Comparison of ENCODE assay signal across 14 cellular contexts in the genomic region with DNA sequence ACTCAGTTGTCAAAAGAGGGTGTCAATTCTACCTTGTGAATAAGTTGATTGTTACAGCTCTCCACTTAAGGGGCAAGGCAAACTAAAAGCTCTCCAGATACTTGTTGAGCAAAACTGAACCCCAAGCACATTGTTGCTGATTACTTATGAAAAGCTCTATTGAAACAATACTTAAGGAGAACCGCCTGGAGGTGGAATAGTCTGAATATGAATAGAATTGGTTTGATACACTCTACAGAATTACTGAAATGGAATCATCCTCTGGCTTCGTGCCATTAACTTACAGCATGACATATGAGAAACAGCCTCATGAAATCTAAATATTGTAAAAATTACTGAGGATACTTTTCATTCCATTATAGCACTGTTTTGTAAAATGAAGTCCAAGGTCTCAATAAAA.
A peak's percentile ranks its signal among the peaks of the same experiment; 100 is the strongest.
DNase-seq lines count a peak whose midpoint lies in the region; ATAC-seq, FAIRE-seq and TF ChIP-seq lines count a peak whose summit lies in the region.
"Had no signal": no experiment of that assay in that cellular context is flagged by ENCODE, and none has a peak within 500 bp of the region (broad histone marks: within the 10 kb centered on the region; RNA-seq: fewer than 3 reads in every experiment).

No MANE protein-coding gene starts in this region.

- ATAC-seq in HG02763 (IDR thresholded peaks at IDR 0.05; ENCODE audit: unreplicated experiment) (no peak), GM21423 (IDR thresholded peaks at IDR 0.05; ENCODE audit: unreplicated experiment) (no peak), HG02642 (IDR thresholded peaks at IDR 0.05; ENCODE audit: poor library complexity, unreplicated experiment) (no peak)

- BruUV-seq in endothelial cell of umbilical vein (replicated peaks; lab: Mats Ljungman, UMichigan) = no TSS peak

- TF ChIP-seq CTCF in endothelial cell of umbilical vein (IDR thresholded peaks at IDR 0.05; ENCODE audit: extremely low read depth in 1 of 2, insufficient read depth in 1 of 2, low read depth in 1 of 2, low read length in 2 of 2) = no peak

- dilution Hi-C loops in endothelial cell of umbilical vein (cut with MboI; ENCODE audit: extremely low pct_ligation_motif_present, low sequenced_read_pairs) = no loop called here

- no peaks in the 10 kb centered on the region for H3K27me3 ChIP-seq in endothelial cell of umbilical vein (ENCODE audit: control insufficient read depth in 2 of 2, insufficient read depth in 2 of 2, low read length in 2 of 2)
- H3K27me3 ChIP-seq: esophagus squamous epithelium had no signal

- H3K79me2 ChIP-seq in endothelial cell of umbilical vein (ENCODE audit: control insufficient read depth, insufficient read depth, low read length) = no peaks in the 10 kb centered on the region

- no peaks in the 10 kb centered on the region for H3K9me3 ChIP-seq in endothelial cell of umbilical vein (replicated peaks; ENCODE audit: control insufficient read depth, insufficient read depth, low read length)
- H3K9me3 ChIP-seq: esophagus squamous epithelium had no signal

- FAIRE-seq in endothelial cell of umbilical vein (lab: Jason Lieb, UNC) = no peak
- FAIRE-seq: A204.1 had no signal

- intact Hi-C loops in endothelial cell of umbilical vein (cut with micrococcal nuclease) = no loop called here

- DNase-seq in DMS53 (lab: John Stamatoyannopoulos, UW) = peak; percentile 45
- no peak for DNase-seq in DMS53 treated with DMSO at 0.1 percent for 48 hours (lab: John Stamatoyannopoulos, UW; ENCODE audit: unreplicated experiment)
- DNase-seq in NCI-H510A treated with DMSO at 0.1 percent for 48 hours (lab: John Stamatoyannopoulos, UW) = peak; percentile 12
- DNase-seq in endothelial cell of umbilical vein (ENCODE audit: low read depth, low spot score) = peak; percentile 44
- DNase-seq in skeletal muscle cell (ENCODE audit: low read depth) = peak; percentile 55
- DNase-seq: activated CD4-positive, CD25-positive, alpha-beta regulatory T cell treated with anti-CD3 and anti-CD28 coated beads, Interleukin-2, amount 50 U/mL, for 72 hours; activated T-cell treated with anti-CD3 and anti-CD28 coated beads, Interleukin-2, amount 50 U/mL, for 48 hours; esophagus squamous epithelium; NCI-H82; trophoblast cell had no signal

- no peaks in the 10 kb centered on the region for H4K20me1 ChIP-seq in endothelial cell of umbilical vein (replicated peaks; ENCODE audit: control insufficient read depth, extremely low read depth, insufficient read depth, low read length)

- H3K4me2 ChIP-seq in endothelial cell of umbilical vein (ENCODE audit: insufficient read depth, low read length) = no peak overlapping the region

- no peak for TF ChIP-seq POLR2A in endothelial cell of umbilical vein (IDR thresholded peaks at IDR 0.05; ENCODE audit: low read depth, low read length)

- CTCF ChIA-PET in endothelial cell of umbilical vein (lab: Charles Lee) = interaction anchor here (0.9 to 2.3 kb wide), 2 partner anchors 11 to 14 kb away, joined by 3 to 10 read pairs; no protein-coding TSS in a partner anchor

- no peak overlapping the region for H3K9ac ChIP-seq in endothelial cell of umbilical vein (replicated peaks; ENCODE audit: extremely low read depth, insufficient read depth, low read length)

- H3K4me3 ChIP-seq in endothelial cell of umbilical vein (replicated peaks in 1 of 3; ENCODE audit: insufficient read depth in 1 of 3, low read depth in 1 of 3, low read length in 3 of 3) (no peak overlapping the region), skeletal muscle cell (ENCODE audit: low read depth, low read length) (no peak overlapping the region)
- H3K4me3 ChIP-seq: esophagus squamous epithelium had no signal

- no peak overlapping the region for H2AFZ ChIP-seq in endothelial cell of umbilical vein (ENCODE audit: low read depth, low read length)

- POLR2A ChIA-PET in endothelial cell of umbilical vein (lab: Charles Lee) = no interaction called here

- H3K4me1 ChIP-seq in endothelial cell of umbilical vein (ENCODE audit: control insufficient read depth, extremely low read depth, insufficient read depth, low read length) = peaks cover 8% of the 10 kb centered on the region

- H3K27ac ChIP-seq in endothelial cell of umbilical vein (ENCODE audit: insufficient read depth, low read depth, low read length) = peak overlapping the region; percentile 41

- no peaks in the 10 kb centered on the region for H3K9me1 ChIP-seq in endothelial cell of umbilical vein (replicated peaks; ENCODE audit: control insufficient read depth, extremely low read depth, insufficient read depth, low read length)

- H3K36me3 ChIP-seq in endothelial cell of umbilical vein (ENCODE audit: control insufficient read depth in 2 of 2, extremely low read depth in 1 of 2, insufficient read depth in 2 of 2, low read length in 2 of 2) = no peaks in the 10 kb centered on the region

TF ChIP-seq in endothelial cell of umbilical vein, 7 proteins besides CTCF, POLR2A, EP300 and RAD21:
- TF ChIP-seq JUN (IDR thresholded peaks at IDR 0.05; ENCODE audit: borderline replicate concordance, insufficient read depth, insufficient read length, low read depth) (no peak), POLR2AphosphoS5 (IDR thresholded peaks at IDR 0.05; ENCODE audit: insufficient read depth, low read depth, low read length) (no peak), EZH2 (IDR thresholded peaks at IDR 0.05; ENCODE audit: borderline replicate concordance, low read depth, low read length, severe bottlenecking) (no peak), GATA2 (IDR thresholded peaks at IDR 0.05; ENCODE audit: insufficient read depth, insufficient read length, low read depth, low read length) (no peak), MAX (IDR thresholded peaks at IDR 0.05; ENCODE audit: insufficient read depth, insufficient read length) (no peak), FOS (IDR thresholded peaks at IDR 0.05; ENCODE audit: borderline replicate concordance, insufficient read depth, low read length) (no peak), MYC (IDR thresholded peaks at IDR 0.05; ENCODE audit: low read depth, low read length) (no peak)
TF ChIP-seq in endothelial cell of umbilical vein: peak in this region for 0.
